14 cellular contexts compared by ENCODE assay signal in the genomic region with DNA sequence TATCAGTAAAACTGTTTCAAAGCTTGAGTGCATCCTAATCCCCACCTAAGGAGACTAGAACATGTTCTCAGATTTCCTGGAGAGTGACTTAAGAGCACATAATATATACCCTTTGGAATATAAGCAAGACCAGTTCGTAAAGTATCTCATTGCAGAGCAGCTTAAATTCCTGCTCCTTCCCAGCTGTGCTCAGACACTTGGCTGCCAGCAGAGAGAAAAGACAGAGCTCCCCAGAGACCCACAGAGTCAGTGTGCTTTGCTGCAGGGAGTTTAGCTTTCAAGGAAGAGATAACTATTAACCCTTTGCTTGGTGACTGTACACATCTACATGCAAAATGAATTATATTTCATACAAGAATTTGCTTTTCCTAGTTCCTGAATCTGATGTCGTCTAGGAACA.
A peak's percentile ranks its signal among the peaks of the same experiment; 100 is the strongest.
DNase-seq lines count a peak whose midpoint lies in the region; ATAC-seq and TF ChIP-seq lines count a peak whose summit lies in the region.
"Had no signal": no experiment of that assay in that cellular context is flagged by ENCODE, and none has a peak within 500 bp of the region (broad histone marks: within the 10 kb centered on the region; RNA-seq: fewer than 3 reads in every experiment).

No MANE protein-coding gene starts in this region.

- H3K36me3 ChIP-seq in adipocyte (ENCODE audit: control insufficient read depth, insufficient read depth, low read length, severe bottlenecking): no peaks in the 10 kb centered on the region
- H3K36me3 ChIP-seq in heart right ventricle: no peaks in the 10 kb centered on the region
- H3K36me3 ChIP-seq: thoracic aorta had no signal

- no peak overlapping the region for H3K4me3 Mint-ChIP-seq in activated naive CD8-positive, alpha-beta T cell treated with anti-CD3 and anti-CD28 coated beads, Interleukin-2, amount 50 U/mL, for 24 hours

- no peaks in the 10 kb centered on the region for H3K4me1 Mint-ChIP-seq in activated naive CD8-positive, alpha-beta T cell treated with anti-CD3 and anti-CD28 coated beads, Interleukin-2, amount 50 U/mL, for 24 hours

- H3K4me3 ChIP-seq in adipocyte (ENCODE audit: low read length): no peak overlapping the region
- no peak overlapping the region for H3K4me3 ChIP-seq in heart right ventricle
- H3K4me3 ChIP-seq: coronary artery, skin epidermis, thoracic aorta had no signal

- DNase-seq in LHCN-M2 (ENCODE audit: low read depth): peak; percentile 50
- DNase-seq in adipocyte (ENCODE audit: low read depth): peak; percentile 53
- DNase-seq in heart right ventricle: peak in 1 of 2 donors; percentile 15
- DNase-seq in retina: peak; percentile 12
- no peak for DNase-seq in CD1c-positive myeloid dendritic cell (ENCODE audit: extremely low spot score)
- no peak for DNase-seq in T-helper 9 cell
- DNase-seq in activated naive CD8-positive, alpha-beta T cell treated with anti-CD3 and anti-CD28 coated beads, Interleukin-2, amount 50 U/mL, for 24 hours: no peak
- DNase-seq in HPDE6-E6E7 (ENCODE audit: extremely low spot score): no peak
- DNase-seq: Caco-2, NCI-H1436 treated with DMSO at 0.1 percent for 48 hours, SIG-M5 had no signal

- no peaks in the 10 kb centered on the region for H3K36me3 Mint-ChIP-seq in activated naive CD8-positive, alpha-beta T cell treated with anti-CD3 and anti-CD28 coated beads, Interleukin-2, amount 50 U/mL, for 24 hours (ENCODE audit: low read depth)

- H3K27me3 ChIP-seq in adipocyte (replicated peaks; ENCODE audit: control insufficient read depth, insufficient read depth, low read length) (no peaks in the 10 kb centered on the region), heart right ventricle (peaks cover 0 to 4% (median 0%) of the 10 kb centered on the region in 7 donors)

- ATAC-seq in heart right ventricle: peak in 7 of 8 donors; percentile 40 to 77 (median 65)
- no peak for ATAC-seq in activated naive CD8-positive, alpha-beta T cell treated with anti-CD3 and anti-CD28 coated beads, Interleukin-2, amount 50 U/mL, for 24 hours

- no peaks in the 10 kb centered on the region for H3K9me3 ChIP-seq in adipocyte (ENCODE audit: control insufficient read depth, low read length)
- no peaks in the 10 kb centered on the region for H3K9me3 ChIP-seq in heart right ventricle
- H3K9me3 ChIP-seq: Caco-2, thoracic aorta had no signal

- H3K4me1 ChIP-seq in adipocyte (ENCODE audit: control insufficient read depth, insufficient read depth, low read length) (peaks cover 22% of the 10 kb centered on the region), heart right ventricle (peaks cover 0 to 17% (median 0%) of the 10 kb centered on the region in 9 donors)
- H3K4me1 ChIP-seq: Caco-2 had no signal

- no peaks in the 10 kb centered on the region for H3K9me3 Mint-ChIP-seq in activated naive CD8-positive, alpha-beta T cell treated with anti-CD3 and anti-CD28 coated beads, Interleukin-2, amount 50 U/mL, for 24 hours

- no peak overlapping the region for H3K9ac ChIP-seq in adipocyte (ENCODE audit: low read length)

- no peaks in the 10 kb centered on the region for H3K27me3 Mint-ChIP-seq in activated naive CD8-positive, alpha-beta T cell treated with anti-CD3 and anti-CD28 coated beads, Interleukin-2, amount 50 U/mL, for 24 hours

- peak overlapping the region in 1 of 10 donors; percentile 57 for H3K27ac ChIP-seq in heart right ventricle
- H3K27ac ChIP-seq: coronary artery, skin epidermis, thoracic aorta had no signal

- intact Hi-C loops in heart right ventricle (cut with DNase I): no loop called here

- WGBS in heart right ventricle, 2 donors: 24 to 29% methylated on average over 2 of the region's 2 CpGs

- no peak for TF ChIP-seq CTCF in heart right ventricle (IDR thresholded peaks at IDR 0.05)

- H3K27ac Mint-ChIP-seq in activated naive CD8-positive, alpha-beta T cell treated with anti-CD3 and anti-CD28 coated beads, Interleukin-2, amount 50 U/mL, for 24 hours: no peak overlapping the region

Comparison
In these comparisons a context has a peak if more than half of its experiments do, and no peak if none do; other contexts are left out.
1. DNase-seq: peak in LHCN-M2 (single experiment), adipocyte (single experiment) and retina (single experiment); none in CD1c-positive myeloid dendritic cell (single experiment), T-helper 9 cell (single experiment), activated naive CD8-positive, alpha-beta T cell treated with anti-CD3 and anti-CD28 coated beads, Interleukin-2, amount 50 U/mL, for 24 hours (single experiment) and HPDE6-E6E7 (single experiment).